33 cellular contexts compared by ENCODE assay signal in genomic region chr1:65245290-65245689, GRCh38.
"Had no signal": no experiment of that assay in that cellular context is flagged by ENCODE, and none has a peak within 500 bp of the region (broad histone marks: within the 10 kb centered on the region; RNA-seq: fewer than 3 reads in every experiment).

No MANE protein-coding gene starts in this region.

- H3K27me3 ChIP-seq: adrenal gland, ascending aorta, body of pancreas, brain microvascular endothelial cell, breast epithelium, cardiac muscle cell had no signal

- H3K27ac ChIP-seq: adrenal gland, ascending aorta, body of pancreas, brain microvascular endothelial cell, breast epithelium, cardiac muscle cell had no signal

- H3K9me3 ChIP-seq: adrenal gland, ascending aorta, body of pancreas, breast epithelium had no signal

- ATAC-seq: activated naive CD4-positive, alpha-beta T cell treated with anti-CD3 and anti-CD28 coated beads, Interleukin-2, amount 50 U/mL, for 72 hours; activated naive CD8-positive, alpha-beta T cell treated with anti-CD3 and anti-CD28 coated beads, Interleukin-2, amount 50 U/mL, for 24 hours; activated T-cell treated with anti-CD3 and anti-CD28 coated beads, Interleukin-2, amount 50 U/mL, for 4 hours; activated T-cell treated with anti-CD3 and anti-CD28 coated beads, Interleukin-2, amount 50 U/mL, for 72 hours; activated T-helper 17 cell treated with anti-CD3 and anti-CD28 coated beads, Interleukin-2, amount 50 U/mL, for 72 hours; body of pancreas had no signal

- H3K36me3 ChIP-seq: adrenal gland, ascending aorta, brain microvascular endothelial cell, breast epithelium, cardiac muscle cell had no signal

- H3K4me3 ChIP-seq: adrenal gland, ascending aorta, body of pancreas, breast epithelium, cardiac muscle cell had no signal

- H3K4me1 ChIP-seq: adrenal gland, body of pancreas had no signal

- FAIRE-seq: astrocyte, bronchial epithelial cell had no signal

- DNase-seq: activated effector memory CD4-positive, alpha-beta T cell treated with anti-CD3 and anti-CD28 coated beads, Interleukin-2, amount 50 U/mL, for 16 hours; activated effector memory CD4-positive, alpha-beta T cell treated with Interleukin-2 at 50 U/mL for 16 hours; activated gamma-delta T cell; activated gamma-delta T cell treated with Interleukin-2 at 50 U/mL for 16 hours; activated naive CD4-positive, alpha-beta T cell; activated naive CD4-positive, alpha-beta T cell treated with anti-CD3 and anti-CD28 coated beads for 36 hours; activated naive CD4-positive, alpha-beta T cell treated with anti-CD3 and anti-CD28 coated beads, Interleukin-2, amount 10 ng/mL, durations not matched to agents 7 days and 5 days; activated naive CD4-positive, alpha-beta T cell treated with anti-CD3 and anti-CD28 coated beads, Interleukin-2, amount 50 U/mL, for 16 hours; activated naive CD4-positive, alpha-beta T cell treated with Interleukin-2 at 50 U/mL for 16 hours; activated naive CD8-positive, alpha-beta T cell treated with anti-CD3 and anti-CD28 coated beads for 36 hours; activated naive CD8-positive, alpha-beta T cell treated with anti-CD3 and anti-CD28 coated beads, Interleukin-2, amount 10 ng/mL, durations not matched to agents 7 days and 5 days; activated naive CD8-positive, alpha-beta T cell treated with anti-CD3 and anti-CD28 coated beads, Interleukin-2, amount 50 U/mL, for 24 hours; activated T-cell treated with anti-CD3 and anti-CD28 coated beads, Interleukin-2, amount 50 U/mL, for 24 hours; activated T-cell treated with anti-CD3 and anti-CD28 coated beads, Interleukin-2, amount 50 U/mL, for 4 hours; activated T-cell treated with anti-CD3 and anti-CD28 coated beads, Interleukin-2, amount 50 U/mL, for 48 hours; activated T-cell treated with anti-CD3 and anti-CD28 coated beads, Interleukin-2, amount 50 U/mL, for 72 hours; adrenal gland; amniotic stem cell; amygdala; anterior cingulate cortex; aorta; body of pancreas; brain microvascular endothelial cell; caudate nucleus; central memory CD4-positive, alpha-beta T cell; cerebellar nuclear complex had no signal
